Comparison of ENCODE assay signal across 24 cellular contexts in genomic region chr19:21383980-21384582, GRCh38.
"Had no signal": no experiment of that assay in that cellular context is flagged by ENCODE, and none has a peak within 500 bp of the region (broad histone marks: within the 10 kb centered on the region; RNA-seq: fewer than 3 reads in every experiment).

No MANE protein-coding gene starts in this region.

- H3K9me3 ChIP-seq: prostate gland, thyroid gland had no signal

- H3K4me3 Mint-ChIP-seq: memory B cell; natural killer cell; stimulated activated naive CD8-positive, alpha-beta T cell treated with anti-CD3 and anti-CD28 coated beads, Interleukin-15, amount 100 ng/mL, for 72 hours had no signal

- H3K27me3 ChIP-seq: gastrocnemius medialis, neutrophil, right atrium auricular region, sigmoid colon, spleen, thyroid gland, vagina had no signal

- H3K27me3 Mint-ChIP-seq: effector memory CD8-positive, alpha-beta T cell; memory B cell; stimulated activated naive CD8-positive, alpha-beta T cell treated with anti-CD3 and anti-CD28 coated beads, Interleukin-15, amount 100 ng/mL, for 72 hours had no signal

- H2AFZ ChIP-seq: parathyroid adenoma had no signal

- FAIRE-seq: keratinocyte had no signal

- H3K79me2 ChIP-seq: parathyroid adenoma had no signal

- ATAC-seq: effector memory CD8-positive, alpha-beta T cell; esophagus mucosa; gastrocnemius medialis; left ventricle myocardium superior; natural killer cell; stimulated activated naive CD8-positive, alpha-beta T cell treated with anti-CD3 and anti-CD28 coated beads, Interleukin-15, amount 100 ng/mL, for 72 hours had no signal

- DNase-seq: cortex of kidney; effector memory CD8-positive, alpha-beta T cell; foreskin fibroblast; gastrocnemius medialis; head of caudate nucleus; left ventricle myocardium superior; natural killer cell; sigmoid colon; spleen; stimulated activated CD4-positive, alpha-beta T cell treated with anti-CD3 and anti-CD28 coated beads, Interleukin-15, amount 100 ng/mL, for 24 hours; stimulated activated CD4-positive, alpha-beta T cell treated with anti-CD3 and anti-CD28 coated beads, Interleukin-2, amount 100 ng/mL, for 48 hours; stimulated activated naive CD4-positive, alpha-beta T cell; stimulated activated naive CD8-positive, alpha-beta T cell treated with anti-CD3 and anti-CD28 coated beads, Interleukin-15, amount 100 ng/mL, for 72 hours; thyroid gland had no signal

- H3K4me1 Mint-ChIP-seq: memory B cell; natural killer cell; stimulated activated naive CD8-positive, alpha-beta T cell treated with anti-CD3 and anti-CD28 coated beads, Interleukin-15, amount 100 ng/mL, for 72 hours had no signal

- H3K9ac ChIP-seq: parathyroid adenoma had no signal

- H3K4me1 ChIP-seq: gastrocnemius medialis, parathyroid adenoma, prostate gland, right atrium auricular region, sigmoid colon, spleen, thyroid gland, vagina had no signal

- H3K27ac ChIP-seq: epithelial cell of prostate, gastrocnemius medialis, neutrophil, parathyroid adenoma, prostate gland, right atrium auricular region, sigmoid colon, spleen, thyroid gland, vagina had no signal

- H3K27ac Mint-ChIP-seq: effector memory CD8-positive, alpha-beta T cell; memory B cell; natural killer cell; stimulated activated naive CD8-positive, alpha-beta T cell treated with anti-CD3 and anti-CD28 coated beads, Interleukin-15, amount 100 ng/mL, for 72 hours had no signal

- H3K4me3 ChIP-seq: gastrocnemius medialis, lung, prostate gland, right atrium auricular region, sigmoid colon, spleen, thyroid gland, vagina had no signal

- H3K36me3 ChIP-seq: prostate gland, thyroid gland had no signal
